In genomic region chr1:27886744-27887143, GRCh38 we compare ENCODE assay signal across 14 cellular contexts. TPM values are rescaled to one million over a fixed set of nuclear protein-coding genes. Genes with fewer than 3 reads are reported as not detected.
DNase-seq lines count a peak whose midpoint lies in the region; ATAC-seq and TF ChIP-seq lines count a peak whose summit lies in the region.
"Had no signal": no experiment of that assay in that cellular context is flagged by ENCODE, and none has a peak within 500 bp of the region (broad histone marks: within the 10 kb centered on the region; RNA-seq: fewer than 3 reads in every experiment).

No MANE protein-coding gene starts in this region.

- DNase-seq in T-helper 1 cell (no peak), SK-N-DZ (ENCODE audit: low spot score) (no peak)
- DNase-seq: activated CD8-positive, alpha-beta memory T cell treated with anti-CD3 and anti-CD28 coated beads, Interleukin-2, amount 50 U/mL, for 48 hours; heart right ventricle; NCI-H1436; NCI-H524 treated with DMSO at 0.1 percent for 48 hours; thyroid gland had no signal

- H3K4me3 ChIP-seq in OCI-LY3 (ENCODE audit: low read length) (no peak overlapping the region), neutrophil (ENCODE audit: low read depth in 1 of 2, low read length in 1 of 2) (peak overlapping the region; percentile 51 to 69)
- H3K4me3 ChIP-seq: thyroid gland had no signal

- H3K36me3 ChIP-seq in OCI-LY3 (replicated peaks; ENCODE audit: low read depth, low read length) (peaks cover 7% of the 10 kb centered on the region), neutrophil (peaks cover 88% of the 10 kb centered on the region)

- H3K4me1 Mint-ChIP-seq in T-helper 1 cell treated with Interleukin-12 subunit alpha and Interleukin-12 subunit beta and Interleukin-4 antibody, amounts not matched to agents 30 μg/mL and 1 μg/mL, for 36 hours (ENCODE audit: low read depth): peaks cover 70% of the 10 kb centered on the region

- H3K9ac ChIP-seq in OCI-LY3 (ENCODE audit: low read length): no peak overlapping the region

- H3K79me2 ChIP-seq in OCI-LY3 (ENCODE audit: low read length): no peaks in the 10 kb centered on the region

- H3K27ac ChIP-seq in OCI-LY3 (ENCODE audit: low read length): 0 out of 2 replicates have a peak overlapping the region, but pooled peaks have one; percentile 21
- peak overlapping the region; percentile 1 for H3K27ac ChIP-seq in cingulate gyrus (ENCODE audit: low read depth, low read length)
- peak overlapping the region; percentile 99 for H3K27ac ChIP-seq in neutrophil
- H3K27ac ChIP-seq: 22Rv1, thyroid gland had no signal

- no peaks in the 10 kb centered on the region for H3K27me3 Mint-ChIP-seq in T-helper 1 cell treated with Interleukin-12 subunit alpha and Interleukin-12 subunit beta and Interleukin-4 antibody, amounts not matched to agents 30 μg/mL and 1 μg/mL, for 36 hours (ENCODE audit: low read depth)

- no peak overlapping the region for H2AFZ ChIP-seq in OCI-LY3 (ENCODE audit: low read depth, low read length)

- no peaks in the 10 kb centered on the region for H3K9me3 Mint-ChIP-seq in T-helper 1 cell treated with Interleukin-12 subunit alpha and Interleukin-12 subunit beta and Interleukin-4 antibody, amounts not matched to agents 30 μg/mL and 1 μg/mL, for 36 hours

- H3K36me3 Mint-ChIP-seq in T-helper 1 cell treated with Interleukin-12 subunit alpha and Interleukin-12 subunit beta and Interleukin-4 antibody, amounts not matched to agents 30 μg/mL and 1 μg/mL, for 36 hours (ENCODE audit: low read depth): peaks cover 74% of the 10 kb centered on the region

- H3K4me2 ChIP-seq in OCI-LY3 (ENCODE audit: low read length): no peak overlapping the region

- H3K9me3 ChIP-seq in OCI-LY3 (ENCODE audit: insufficient read depth, low read length): no peaks in the 10 kb centered on the region
- no peaks in the 10 kb centered on the region for H3K9me3 ChIP-seq in neutrophil
- H3K9me3 ChIP-seq: heart right ventricle, thyroid gland had no signal

- H3K4me3 Mint-ChIP-seq in T-helper 1 cell treated with Interleukin-12 subunit alpha and Interleukin-12 subunit beta and Interleukin-4 antibody, amounts not matched to agents 30 μg/mL and 1 μg/mL, for 36 hours: peak overlapping the region; percentile 70

- ATAC-seq in HG02623 (IDR thresholded peaks at IDR 0.05; ENCODE audit: unreplicated experiment): no peak
- ATAC-seq in HG02759 (IDR thresholded peaks at IDR 0.05; ENCODE audit: unreplicated experiment): no peak

- no peak for TF ChIP-seq CTCF in OCI-LY3 (IDR thresholded peaks at IDR 0.05; ENCODE audit: low read depth, low read length)
- no peak for TF ChIP-seq CTCF in neutrophil (IDR thresholded peaks at IDR 0.05)

- H3K27ac Mint-ChIP-seq in T-helper 1 cell treated with Interleukin-12 subunit alpha and Interleukin-12 subunit beta and Interleukin-4 antibody, amounts not matched to agents 30 μg/mL and 1 μg/mL, for 36 hours: peak overlapping the region; percentile 92

- 0 out of 2 replicates have a peak, but pooled peaks cover under 1% of the 10 kb centered on the region for H4K20me1 ChIP-seq in OCI-LY3 (ENCODE audit: insufficient read depth, low read length)

- H3K27me3 ChIP-seq in OCI-LY3 (ENCODE audit: low read depth, low read length) (no peaks in the 10 kb centered on the region), neutrophil (no peaks in the 10 kb centered on the region)
- H3K27me3 ChIP-seq: heart right ventricle, thyroid gland had no signal

- peaks cover 41% of the 10 kb centered on the region for H3K4me1 ChIP-seq in OCI-LY3 (ENCODE audit: low read length)
- peaks cover 100% of the 10 kb centered on the region in 2 experiments for H3K4me1 ChIP-seq in neutrophil (ENCODE audit: control insufficient read depth in 1 of 2, insufficient read depth in 1 of 2, low read depth in 1 of 2, low read length in 1 of 2)

RNA-seq across cellular contexts. Expression of gene THEMIS2, which starts 14.4 kb away (rescaled TPM):
- polyA plus RNA-seq in SK-N-DZ (2014; cell fraction: cytosol; rRNA removed): 4.6 and 5.9 TPM in 2 replicates
- 5.0 and 10.2 TPM in 2 replicates for polyA plus RNA-seq in SK-N-DZ (2014; cell fraction: nucleus; rRNA removed)

RNA-seq across cellular contexts. Expression of gene RPA2, which starts 27.6 kb away (rescaled TPM):
- 175 and 200 TPM in 2 replicates for polyA plus RNA-seq in SK-N-DZ (2014; cell fraction: cytosol; rRNA removed)
- 79.3 and 83.1 TPM in 2 replicates for polyA plus RNA-seq in SK-N-DZ (2014; cell fraction: nucleus; rRNA removed)

RNA-seq across cellular contexts. Expression of gene SMPDL3B, which starts 48.1 kb away (rescaled TPM):
- 0.97 TPM in 1 of 2 replicates, not detected in the other for polyA plus RNA-seq in SK-N-DZ (2014; cell fraction: cytosol; rRNA removed)
- not detected in 2 replicates for polyA plus RNA-seq in SK-N-DZ (2014; cell fraction: nucleus; rRNA removed)

RNA-seq across cellular contexts. Expression of gene PPP1R8, which starts 56.2 kb away (rescaled TPM):
- polyA plus RNA-seq in SK-N-DZ (2014; cell fraction: cytosol; rRNA removed): 70.2 and 74.1 TPM in 2 replicates
- 40.1 and 48.2 TPM in 2 replicates for polyA plus RNA-seq in SK-N-DZ (2014; cell fraction: nucleus; rRNA removed)

Comparison
In these comparisons a context has a peak if more than half of its experiments do, and no peak if none do; other contexts are left out.
1. H3K27ac ChIP-seq: peak in every context shown above with its lines; median percentile 99 in neutrophil; 21 in OCI-LY3; 1 in cingulate gyrus.